Comparison of ENCODE assay signal across 16 cellular contexts in genomic region chr10:110648743-110649651, GRCh38. TPM values are rescaled to one million over a fixed set of nuclear protein-coding genes. Genes with fewer than 3 reads are reported as not detected.
DNase-seq lines count a peak whose midpoint lies in the region; ATAC-seq and TF ChIP-seq lines count a peak whose summit lies in the region.
"Had no signal": no experiment of that assay in that cellular context is flagged by ENCODE, and none has a peak within 500 bp of the region (broad histone marks: within the 10 kb centered on the region; RNA-seq: fewer than 3 reads in every experiment).

No MANE protein-coding gene starts in this region.

- CTCF ChIA-PET in OCI-LY7 (lab: Charles Lee; ENCODE audit: unreplicated experiment): interaction anchor here (1.0 to 1.1 kb wide), 2 partner anchors 9 to 154 kb away, joined by 3 read pairs; no protein-coding TSS in a partner anchor
- CTCF ChIA-PET in PC-9 (lab: Charles Lee): no interaction called here

- no peaks in the 10 kb centered on the region for H3K79me2 ChIP-seq in OCI-LY7 (ENCODE audit: insufficient read depth, low read depth, low read length)
- no peaks in the 10 kb centered on the region for H3K79me2 ChIP-seq in PC-9 (ENCODE audit: low read depth)

- no peak for DNase-seq in heart left ventricle
- no peak for DNase-seq in left cardiac atrium
- DNase-seq in OCI-LY7 (ENCODE audit: low spot score): no peak
- DNase-seq in coronary artery (ENCODE audit: low spot score): no peak
- no peak for DNase-seq in retinal pigment epithelial cell (ENCODE audit: low read depth)
- DNase-seq in PC-9: no peak
- DNase-seq in activated CD4-positive, alpha-beta T cell treated with anti-CD3 and anti-CD28 coated beads, Interleukin-2, amount 10 ng/mL, durations not matched to agents 24 days and 14 days: no peak
- DNase-seq in activated naive CD4-positive, alpha-beta T cell (lab: John Stamatoyannopoulos, UW): no peak
- DNase-seq: activated CD4-positive, alpha-beta memory T cell treated with anti-CD3 and anti-CD28 coated beads for 36 hours; activated T-cell treated with anti-CD3 and anti-CD28 coated beads, Interleukin-2, amount 50 U/mL, for 72 hours; central memory CD4-positive, alpha-beta T cell; gastrocnemius medialis; NCI-H1048; NCI-H2107; NCI-H69 had no signal

- WGBS in heart left ventricle, 4 donors: 52 to 62% (median 58%) methylated on average over 3 of the region's 3 CpGs

- H3K27ac ChIP-seq in heart left ventricle (peak overlapping the region; percentile 19 to 96 (median 92)), OCI-LY7 (ENCODE audit: low read depth, low read length, poor library complexity, severe bottlenecking) (peak overlapping the region; percentile 85), coronary artery (peak overlapping the region; percentile 17 to 37), PC-9 (no peak overlapping the region)

- H3K9me3 ChIP-seq in heart left ventricle: no peaks in the 10 kb centered on the region
- no peaks in the 10 kb centered on the region for H3K9me3 ChIP-seq in OCI-LY7 (ENCODE audit: low read length)
- no peaks in the 10 kb centered on the region for H3K9me3 ChIP-seq in PC-9 (ENCODE audit: insufficient read depth, low read depth)
- H3K9me3 ChIP-seq: gastrocnemius medialis had no signal

- POLR2A ChIA-PET in OCI-LY7 (lab: Charles Lee): interaction anchor here (0.7 to 2.0 kb wide), 13 partner anchors 8 to 344 kb away, joined by 3 to 9 read pairs (median 4); no protein-coding TSS in a partner anchor
- POLR2A ChIA-PET in PC-9 (lab: Charles Lee; ENCODE audit: unreplicated experiment): no interaction called here

- H3K27ac Mint-ChIP-seq in activated CD4-positive, alpha-beta T cell treated with anti-CD3 and anti-CD28 coated beads, Interleukin-2, amount 10 ng/mL, durations not matched to agents 24 days and 14 days: no peak overlapping the region
- H3K27ac Mint-ChIP-seq: activated CD4-positive, alpha-beta memory T cell treated with anti-CD3 and anti-CD28 coated beads for 36 hours; activated T-cell treated with anti-CD3 and anti-CD28 coated beads, Interleukin-2, amount 50 U/mL, for 72 hours had no signal

- H3K9me3 Mint-ChIP-seq in activated CD4-positive, alpha-beta T cell treated with anti-CD3 and anti-CD28 coated beads, Interleukin-2, amount 10 ng/mL, durations not matched to agents 24 days and 14 days: no peaks in the 10 kb centered on the region
- H3K9me3 Mint-ChIP-seq: activated CD4-positive, alpha-beta memory T cell treated with anti-CD3 and anti-CD28 coated beads for 36 hours; activated T-cell treated with anti-CD3 and anti-CD28 coated beads, Interleukin-2, amount 50 U/mL, for 72 hours; nephron had no signal

- no peak for TF ChIP-seq POLR2A in heart left ventricle (IDR thresholded peaks at IDR 0.05)

- H3K4me3 ChIP-seq in heart left ventricle: peak overlapping the region in 8 of 12 donors; percentile 11 to 75 (median 66)
- H3K4me3 ChIP-seq in OCI-LY7 (ENCODE audit: low read depth, low read length, poor library complexity, severe bottlenecking): peak overlapping the region; percentile 43
- no peak overlapping the region for H3K4me3 ChIP-seq in coronary artery
- no peak overlapping the region for H3K4me3 ChIP-seq in retinal pigment epithelial cell (ENCODE audit: low read length)
- no peak overlapping the region for H3K4me3 ChIP-seq in PC-9
- H3K4me3 ChIP-seq: gastrocnemius medialis had no signal

- H3K27me3 Mint-ChIP-seq in activated CD4-positive, alpha-beta T cell treated with anti-CD3 and anti-CD28 coated beads, Interleukin-2, amount 10 ng/mL, durations not matched to agents 24 days and 14 days: peaks cover 55% of the 10 kb centered on the region

- no peaks in the 10 kb centered on the region for H3K36me3 ChIP-seq in heart left ventricle
- H3K36me3 ChIP-seq in OCI-LY7 (ENCODE audit: insufficient read depth, low read length): no peaks in the 10 kb centered on the region
- no peaks in the 10 kb centered on the region for H3K36me3 ChIP-seq in PC-9 (ENCODE audit: low read depth)
- H3K36me3 ChIP-seq: gastrocnemius medialis had no signal

- H3K36me3 Mint-ChIP-seq in activated CD4-positive, alpha-beta T cell treated with anti-CD3 and anti-CD28 coated beads, Interleukin-2, amount 10 ng/mL, durations not matched to agents 24 days and 14 days (ENCODE audit: low read depth): no peaks in the 10 kb centered on the region
- H3K36me3 Mint-ChIP-seq: activated CD4-positive, alpha-beta memory T cell treated with anti-CD3 and anti-CD28 coated beads for 36 hours had no signal

- H3K27me3 ChIP-seq in heart left ventricle (peaks cover 0 to 52% (median 17%) of the 10 kb centered on the region in 9 donors), PC-9 (ENCODE audit: insufficient read depth, low read depth) (no peaks in the 10 kb centered on the region)

- H3K4me1 Mint-ChIP-seq in activated CD4-positive, alpha-beta T cell treated with anti-CD3 and anti-CD28 coated beads, Interleukin-2, amount 10 ng/mL, durations not matched to agents 24 days and 14 days: peaks cover 17% of the 10 kb centered on the region

- intact Hi-C loops in heart left ventricle (cut with DNase I): loop anchor here in 5 of 10 donors (5.0 to 10.0 kb wide), 2 partner anchors 33 to 116 kb away; no protein-coding TSS in a partner anchor
- intact Hi-C loops in left cardiac atrium (cut with DNase I): no loop called here
- intact Hi-C loops in OCI-LY7 (cut with micrococcal nuclease; ENCODE audit: unreplicated experiment): loop anchor here (10.0 kb wide), 1 partner anchor 734 kb away; no protein-coding TSS in a partner anchor
- intact Hi-C loops in PC-9 (cut with micrococcal nuclease; ENCODE audit: unreplicated experiment): no loop called here
- intact Hi-C loops in activated CD4-positive, alpha-beta T cell treated with anti-CD3 and anti-CD28 coated beads, Interleukin-2, amount 10 ng/mL, durations not matched to agents 24 days and 14 days (cut with micrococcal nuclease): loop anchor here (10.0 kb wide), 1 partner anchor 426 kb away; the partner anchor contains the start of gene ADRA2A

- peak in 4 of 12 donors; percentile 19 to 27 (median 24) for TF ChIP-seq CTCF in heart left ventricle (IDR thresholded peaks at IDR 0.05)
- peak; percentile 49; the same call in 1 of the 2 replicates for TF ChIP-seq CTCF in OCI-LY7 (conservative IDR thresholded peaks at IDR 0.05; ENCODE audit: low read length)
- no peak for TF ChIP-seq CTCF in coronary artery (IDR thresholded peaks at IDR 0.05)
- TF ChIP-seq CTCF in retinal pigment epithelial cell (conservative IDR thresholded peaks at IDR 0.05; ENCODE audit: low read depth, low read length): peak; percentile 14
- no peak for TF ChIP-seq CTCF in PC-9 (conservative IDR thresholded peaks at IDR 0.05)

- peak overlapping the region; percentile 80 for H2AFZ ChIP-seq in OCI-LY7 (ENCODE audit: low read length)
- H2AFZ ChIP-seq in PC-9: no peak overlapping the region

- no peaks in the 10 kb centered on the region for H3K9me2 ChIP-seq in OCI-LY7 (ENCODE audit: insufficient read depth, low read length)
- no peaks in the 10 kb centered on the region for H3K9me2 ChIP-seq in PC-9 (ENCODE audit: insufficient read depth)

- peaks cover 0 to 43% (median 13%) of the 10 kb centered on the region in 12 donors for H3K4me1 ChIP-seq in heart left ventricle
- peaks cover 76% of the 10 kb centered on the region for H3K4me1 ChIP-seq in OCI-LY7 (ENCODE audit: insufficient read depth, low read length, poor library complexity, severe bottlenecking)
- no peaks in the 10 kb centered on the region for H3K4me1 ChIP-seq in PC-9 (replicated peaks; ENCODE audit: insufficient read depth)

- no peaks in the 10 kb centered on the region for H4K20me1 ChIP-seq in OCI-LY7 (ENCODE audit: insufficient read depth, low read length)
- no peaks in the 10 kb centered on the region for H4K20me1 ChIP-seq in PC-9 (ENCODE audit: insufficient read depth)

- no TSS peak for BruUV-seq in OCI-LY7 (replicated peaks; lab: Mats Ljungman, UMichigan)
- BruUV-seq in PC-9 (replicated peaks; lab: Mats Ljungman, UMichigan): no TSS peak

- H3K4me2 ChIP-seq in OCI-LY7 (ENCODE audit: low read length): peak overlapping the region; percentile 78
- no peak overlapping the region for H3K4me2 ChIP-seq in PC-9

- no peak for ATAC-seq in heart left ventricle
- no peak for ATAC-seq in left cardiac atrium
- ATAC-seq: activated T-cell treated with anti-CD3 and anti-CD28 coated beads, Interleukin-2, amount 50 U/mL, for 72 hours; gastrocnemius medialis had no signal

- no peaks in the 10 kb centered on the region for H3F3A ChIP-seq in PC-9 (ENCODE audit: insufficient read depth, low read depth)

- no peak overlapping the region for H3K4me3 Mint-ChIP-seq in activated CD4-positive, alpha-beta T cell treated with anti-CD3 and anti-CD28 coated beads, Interleukin-2, amount 10 ng/mL, durations not matched to agents 24 days and 14 days
- H3K4me3 Mint-ChIP-seq: activated CD4-positive, alpha-beta memory T cell treated with anti-CD3 and anti-CD28 coated beads for 36 hours; activated T-cell treated with anti-CD3 and anti-CD28 coated beads, Interleukin-2, amount 50 U/mL, for 72 hours had no signal

RNA-seq across cellular contexts. Expression of gene RBM20, which starts 4.9 kb away (rescaled TPM):
- total RNA-seq in heart left ventricle (100 to 1,000 TPM in 4 of 9 donors, 10 to 100 TPM in 5; 73.0 to 152 (median 96.9) TPM), left cardiac atrium (10 to 100 TPM; 37.2 to 44.1 TPM), OCI-LY7 (2022) (1.0 and 1.4 TPM in 2 replicates), PC-9 (2021) (0.11 and 0.23 TPM in 2 replicates)
- polyA plus RNA-seq in heart left ventricle: 10 to 100 TPM; 29.9 to 53.5 TPM
- 0.35 and 0.82 TPM in 2 replicates for total RNA-seq in OCI-LY7 (2014; rRNA removed; shearing (Covaris generic))
- 0.05 TPM in 1 of 2 replicates, not detected in the other for total RNA-seq in activated CD4-positive, alpha-beta T cell treated with anti-CD3 and anti-CD28 coated beads, Interleukin-2, amount 10 ng/mL, durations not matched to agents 24 days and 14 days
- total RNA-seq: activated CD4-positive, alpha-beta memory T cell treated with anti-CD3 and anti-CD28 coated beads for 36 hours had no signal

Comparison
In these comparisons a context has a peak if more than half of its experiments do, and no peak if none do; other contexts are left out.
1. H3K4me3 ChIP-seq: peak in heart left ventricle (8 of 12) and OCI-LY7 (single experiment); none in coronary artery (single experiment), retinal pigment epithelial cell (single experiment) and PC-9 (single experiment).
2. CTCF ChIP-seq: peak in OCI-LY7 (single experiment) and retinal pigment epithelial cell (single experiment); none in coronary artery (single experiment) and PC-9 (single experiment).
3. RNA of gene RBM20, which starts 4.9 kb away (total RNA-seq): 73.0 to 152 TPM in heart left ventricle and 37.2 to 44.1 TPM in left cardiac atrium; 0.35 to 1.4 TPM in OCI-LY7, 0.11 to 0.23 TPM in PC-9 and 0.05 TPM in activated CD4-positive, alpha-beta T cell treated with anti-CD3 and anti-CD28 coated beads, Interleukin-2, amount 10 ng/mL, durations not matched to agents 24 days and 14 days; every median in the first group is over 10 times any median in the second.
4. intact Hi-C loops: an anchor here in OCI-LY7 (10.0 kb wide) and activated CD4-positive, alpha-beta T cell treated with anti-CD3 and anti-CD28 coated beads, Interleukin-2, amount 10 ng/mL, durations not matched to agents 24 days and 14 days (10.0 kb wide); none called in left cardiac atrium and PC-9.